In the genomic region with DNA sequence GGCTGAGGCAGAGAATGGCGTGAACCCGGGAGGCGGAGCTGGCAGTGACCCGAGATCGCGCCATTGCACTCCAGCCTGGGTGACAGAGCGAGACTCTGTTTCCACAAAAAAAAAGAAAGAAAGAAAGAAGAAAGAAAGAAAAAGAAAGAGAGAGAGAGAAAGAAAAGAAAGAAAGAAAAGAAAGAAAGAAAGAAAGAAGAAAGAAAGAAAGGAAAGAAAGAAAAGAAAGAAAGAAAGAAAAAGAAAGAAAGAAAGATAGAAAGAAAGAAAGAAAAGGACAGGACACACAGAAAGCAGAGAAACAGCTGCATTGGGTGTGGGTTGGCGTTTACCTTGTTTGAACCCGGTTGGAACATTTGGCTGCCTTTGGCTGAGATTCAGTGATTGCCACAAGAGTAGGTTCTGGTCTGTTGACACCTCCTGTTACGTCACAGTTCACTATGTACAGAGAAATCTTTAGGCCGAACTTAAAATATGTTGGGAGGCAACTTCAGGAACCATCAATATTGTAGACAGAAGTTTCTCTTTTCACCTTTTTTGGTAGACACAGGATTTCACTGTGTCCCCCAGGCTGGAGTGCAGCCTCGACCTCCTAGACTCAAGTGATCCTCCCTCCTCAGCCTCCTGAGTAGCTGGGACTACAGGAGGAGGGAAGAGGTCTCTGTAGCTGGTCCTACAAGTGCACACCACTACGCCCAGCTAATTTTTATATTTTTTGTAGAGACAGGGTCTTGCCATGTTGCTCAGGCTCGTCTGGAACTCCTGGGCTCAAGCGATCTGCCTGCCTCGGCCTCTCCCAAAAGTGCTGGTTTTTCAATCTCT, we compare ENCODE assay signal across 15 cellular contexts. TPM values are rescaled to one million over a fixed set of nuclear protein-coding genes. Genes with fewer than 3 reads are reported as not detected.
DNase-seq lines count a peak whose midpoint lies in the region; ATAC-seq, FAIRE-seq and TF ChIP-seq lines count a peak whose summit lies in the region.
"Had no signal": no experiment of that assay in that cellular context is flagged by ENCODE, and none has a peak within 500 bp of the region (broad histone marks: within the 10 kb centered on the region; RNA-seq: fewer than 3 reads in every experiment).

No MANE protein-coding gene starts in this region.

- peak; percentile 12; the same call in 2 of the 3 replicates for ATAC-seq in HepG2
- ATAC-seq in SK-N-SH treated with all-trans-retinoic acid at 6 μM for 48 hours, result no peak

- H3K27me3 ChIP-seq in HepG2 (ENCODE audit: control insufficient read depth in 1 of 2, insufficient read depth in 2 of 2, low read length in 2 of 2), result no peaks in the 10 kb centered on the region
- no peaks in the 10 kb centered on the region for H3K27me3 ChIP-seq in small intestine (ENCODE audit: control insufficient read depth in 2 of 2, insufficient read depth in 2 of 2, low read length in 2 of 2)
- H3K27me3 ChIP-seq: brain microvascular endothelial cell had no signal

- no peaks in the 10 kb centered on the region for H3K4me1 Mint-ChIP-seq in T-helper 2 cell treated with Interferon-gamma antibody and Interleukin-4, amounts not matched to agents 5 μg/mL and 100 μg/mL, for 36 hours (ENCODE audit: low read depth)
- peaks cover 16% of the 10 kb centered on the region for H3K4me1 Mint-ChIP-seq in type B pancreatic cell (ENCODE audit: unreplicated experiment)

- no peaks in the 10 kb centered on the region for H3K9me3 ChIP-seq in HepG2 (ENCODE audit: low read length)
- H3K9me3 ChIP-seq in small intestine (ENCODE audit: control insufficient read depth, low read depth), result no peaks in the 10 kb centered on the region

- H3K36me3 ChIP-seq in HepG2 (replicated peaks in 1 of 2; ENCODE audit: control insufficient read depth in 1 of 2, insufficient read depth in 2 of 2, low read length in 2 of 2), result no peaks in the 10 kb centered on the region
- H3K36me3 ChIP-seq in small intestine (ENCODE audit: control insufficient read depth in 2 of 2, insufficient read depth in 2 of 2, low read length in 2 of 2), result no peaks in the 10 kb centered on the region
- H3K36me3 ChIP-seq: brain microvascular endothelial cell had no signal

- no peaks in the 10 kb centered on the region for H3K36me3 Mint-ChIP-seq in T-helper 2 cell treated with Interferon-gamma antibody and Interleukin-4, amounts not matched to agents 5 μg/mL and 100 μg/mL, for 36 hours (ENCODE audit: low read depth)
- no peaks in the 10 kb centered on the region for H3K36me3 Mint-ChIP-seq in type B pancreatic cell

- peak overlapping the region; percentile 32; the same call in 1 of the 2 replicates for H3K4me2 ChIP-seq in HepG2 (ENCODE audit: low read depth, low read length)

- BruUV-seq in HepG2 (replicated peaks; lab: Mats Ljungman, UMichigan), result no TSS peak

- H4K20me1 ChIP-seq in HepG2 (ENCODE audit: insufficient read depth, low read length), result no peaks in the 10 kb centered on the region

- H3K4me3 Mint-ChIP-seq in T-helper 2 cell treated with Interferon-gamma antibody and Interleukin-4, amounts not matched to agents 5 μg/mL and 100 μg/mL, for 36 hours, result no peak overlapping the region
- H3K4me3 Mint-ChIP-seq in type B pancreatic cell, result no peak overlapping the region
- H3K4me3 Mint-ChIP-seq: CD4-positive, alpha-beta T cell; nephron progenitor cell had no signal

- TF ChIP-seq EP300 in HepG2 (IDR thresholded peaks at IDR 0.05; ENCODE audit: low read depth in 2 of 2, low read length in 2 of 2), result peak in 1 of 2 experiments; percentile 35; a peak in 1 of 4 replicates
- no peak for TF ChIP-seq EP300 in HepG2 (CRISPR knock-in tag; IDR thresholded peaks at IDR 0.05; ENCODE audit: borderline replicate concordance)

- CTCF ChIA-PET in HepG2 (lab: Yijun Ruan, JAX; ENCODE audit: low intra/inter-chr PET ratio, low total read pairs), result no interaction called here

- TF ChIP-seq RAD21 in HepG2 (CRISPR knock-in tag; IDR thresholded peaks at IDR 0.05), result no peak

- no peak for TF ChIP-seq CTCF in cardiac fibroblast (IDR thresholded peaks at IDR 0.05; ENCODE audit: low read depth, low read length)
- TF ChIP-seq CTCF in HepG2 (CRISPR knock-in tag; IDR thresholded peaks at IDR 0.05), result no peak
- no peak for TF ChIP-seq CTCF in type B pancreatic cell (conservative IDR thresholded peaks at IDR 0.05)

- no peak for TF ChIP-seq POLR2A in HepG2 (IDR thresholded peaks at IDR 0.05; ENCODE audit: insufficient read depth in 1 of 2, low read depth in 2 of 2, low read length in 2 of 2)

- H3K27ac ChIP-seq in HepG2 (ENCODE audit: extremely low read length, insufficient read depth, low read length) (peak overlapping the region; percentile 57), small intestine (ENCODE audit: low read depth in 1 of 2, low read length in 1 of 2) (no peak overlapping the region)
- H3K27ac ChIP-seq: brain microvascular endothelial cell had no signal

- no peak overlapping the region for H2AFZ ChIP-seq in HepG2 (ENCODE audit: low read length)

- WGBS in HepG2 (ENCODE audit: low lambda C conversion rate), result 56% methylated on average over 16 of the region's 16 CpGs
- WGBS in small intestine, 3 donors, result 77 to 84% (median 80%) methylated on average over 16 of the region's 16 CpGs

- FAIRE-seq in HepG2 (lab: Jason Lieb, UNC) (peak; percentile 63), small intestine (lab: Jason Lieb, UNC) (no peak)

- peak; percentile 2 for DNase-seq in T-helper 2 cell treated with Interferon-gamma antibody and Interleukin-4, amounts not matched to agents 5 μg/mL and 100 μg/mL, for 36 hours (ENCODE audit: low spot score)
- DNase-seq in T-helper 2 cell, result no peak
- peak; percentile 48 to 67 for DNase-seq in cardiac fibroblast (ENCODE audit: low read depth in 2 of 2)
- peak; percentile 71 for DNase-seq in HepG2 (ENCODE audit: low spot score)
- no peak for DNase-seq in type B pancreatic cell (ENCODE audit: extremely low spot score, unreplicated experiment)
- DNase-seq in small intestine, result no peak
- no peak for DNase-seq in epidermal melanocyte (ENCODE audit: insufficient read length, low spot score)
- DNase-seq: 8988T; activated CD8-positive, alpha-beta memory T cell treated with anti-CD3 and anti-CD28 coated beads, Interleukin-2, amount 50 U/mL, for 4 hours; activated naive CD4-positive, alpha-beta T cell treated with anti-CD3 and anti-CD28 coated beads, Interleukin-2, amount 50 U/mL, for 16 hours; brain microvascular endothelial cell; CD4-positive, alpha-beta T cell; foreskin melanocyte; nephron progenitor cell had no signal

- H3K9me3 Mint-ChIP-seq in T-helper 2 cell treated with Interferon-gamma antibody and Interleukin-4, amounts not matched to agents 5 μg/mL and 100 μg/mL, for 36 hours, result no peaks in the 10 kb centered on the region
- H3K9me3 Mint-ChIP-seq in type B pancreatic cell, result no peaks in the 10 kb centered on the region
- H3K9me3 Mint-ChIP-seq: CD4-positive, alpha-beta T cell; nephron progenitor cell had no signal

- no peaks in the 10 kb centered on the region for H3K27me3 Mint-ChIP-seq in T-helper 2 cell treated with Interferon-gamma antibody and Interleukin-4, amounts not matched to agents 5 μg/mL and 100 μg/mL, for 36 hours (ENCODE audit: low read depth)
- H3K27me3 Mint-ChIP-seq in type B pancreatic cell, result no peaks in the 10 kb centered on the region
- H3K27me3 Mint-ChIP-seq: CD4-positive, alpha-beta T cell had no signal

- in situ Hi-C loops in HepG2 (cut with HindIII; ENCODE audit: extremely low pct_ligation_motif_present, low pct_unique_long_range_greater_than_20kb), result no loop called here

- H3K9ac ChIP-seq in HepG2 (ENCODE audit: insufficient read depth, low read depth, low read length), result no peak overlapping the region

- peaks cover 52% of the 10 kb centered on the region for H3K4me1 ChIP-seq in HepG2 (ENCODE audit: insufficient read depth, low read length)
- no peaks in the 10 kb centered on the region for H3K4me1 ChIP-seq in small intestine (ENCODE audit: control insufficient read depth in 2 of 2, insufficient read depth in 1 of 2, low read depth in 1 of 2, low read length in 1 of 2)

- intact Hi-C loops in HepG2 (cut with micrococcal nuclease; ENCODE audit: unreplicated experiment), result no loop called here

- H3K79me2 ChIP-seq in HepG2 (ENCODE audit: insufficient read depth, low read length), result no peaks in the 10 kb centered on the region

- no peak overlapping the region for H3K27ac Mint-ChIP-seq in T-helper 2 cell treated with Interferon-gamma antibody and Interleukin-4, amounts not matched to agents 5 μg/mL and 100 μg/mL, for 36 hours
- peak overlapping the region; percentile 37 for H3K27ac Mint-ChIP-seq in type B pancreatic cell
- H3K27ac Mint-ChIP-seq: CD4-positive, alpha-beta T cell; nephron progenitor cell had no signal

- POLR2A ChIA-PET in HepG2 (lab: Yijun Ruan, JAX), result no interaction called here

- H3K4me3 ChIP-seq in cardiac fibroblast (replicated peaks in 1 of 2; ENCODE audit: low read depth in 2 of 2, low read length in 2 of 2), result no peak overlapping the region
- no peak overlapping the region for H3K4me3 ChIP-seq in HepG2 (replicated peaks in 1 of 3; ENCODE audit: insufficient read depth in 1 of 3, low read depth in 2 of 3, low read length in 3 of 3)
- H3K4me3 ChIP-seq in small intestine (ENCODE audit: low read depth in 1 of 2, low read length in 2 of 2), result no peak overlapping the region

RNA-seq across cellular contexts. Expression of gene PLCXD1, which starts 16.3 kb away (rescaled TPM):
- total RNA-seq in HepG2 (2016; rRNA removed; fragmentation: Illumina TruSeq; extraction: Trizol) (87.7 and 111 TPM in 2 replicates), type B pancreatic cell (ENCODE audit: low replicate concordance) (47.5 and 54.8 TPM in 2 replicates)
- 14.7 and 15.6 TPM in 2 replicates for total RNA-seq in HepG2 (2016; cell fraction: cytosol; rRNA removed; fragmentation: Illumina TruSeq; extraction: Trizol; ENCODE audit: low read depth)
- total RNA-seq in HepG2 (2016; cell fraction: insoluble cytoplasmic fraction; rRNA removed; fragmentation: Illumina TruSeq; extraction: Trizol), result 93.5 and 100 TPM in 2 replicates
- 44.6 and 46.3 TPM in 2 replicates for total RNA-seq in HepG2 (2016; cell fraction: membrane; rRNA removed; fragmentation: Illumina TruSeq; extraction: Trizol)
- 61.7 and 72.3 TPM in 2 replicates for total RNA-seq in HepG2 (2016; cell fraction: nucleus; rRNA removed; fragmentation: Illumina TruSeq; extraction: Trizol)
- polyA plus RNA-seq in HepG2 (2011; rRNA removed) (153 and 202 TPM in 2 replicates), small intestine (10 to 100 TPM in 1 of 3 donors, 1 to 10 TPM in 2; 3.8 to 20.3 (median 6.3) TPM)
- 97.5 and 98.8 TPM in 2 replicates for polyA plus RNA-seq in HepG2 (2011; cell fraction: cytosol; rRNA removed)
- 373 and 416 TPM in 2 replicates for polyA plus RNA-seq in HepG2 (2011; cell fraction: nucleus; rRNA removed)
- 118 and 196 TPM in 2 replicates for polyA plus RNA-seq in HepG2 (2012)
- 10.9 TPM in 2 replicates for polyA plus RNA-seq in HepG2 (2016; cell fraction: cytosol; fragmentation: Illumina TruSeq; extraction: Trizol; ENCODE audit: low read depth)
- polyA plus RNA-seq in HepG2 (2016; cell fraction: insoluble cytoplasmic fraction; fragmentation: Illumina TruSeq; extraction: Trizol; ENCODE audit: low read depth), result 71.2 and 91.8 TPM in 2 replicates
- polyA plus RNA-seq in HepG2 (2016; cell fraction: membrane; fragmentation: Illumina TruSeq; extraction: Trizol; ENCODE audit: low read depth), result 29.2 and 29.4 TPM in 2 replicates
- polyA plus RNA-seq in HepG2 (2016; cell fraction: nucleus; fragmentation: Illumina TruSeq; extraction: Trizol; ENCODE audit: insufficient read depth, low read depth), result 178 and 219 TPM in 2 replicates
- 70.5 and 467 TPM in 2 replicates for polyA minus RNA-seq in HepG2 (2011; rRNA and poly(A)+ RNA removed; ENCODE audit: low replicate concordance)
- polyA minus RNA-seq in HepG2 (2011; cell fraction: cytosol; rRNA and poly(A)+ RNA removed), result 116 and 195 TPM in 2 replicates
- polyA minus RNA-seq in HepG2 (2011; cell fraction: nucleus; rRNA and poly(A)+ RNA removed), result 115 and 118 TPM in 2 replicates

RNA-seq across cellular contexts. Expression of gene GTPBP6, which starts 53.8 kb away (rescaled TPM):
- total RNA-seq in HepG2 (2016; rRNA removed; fragmentation: Illumina TruSeq; extraction: Trizol) (35.6 and 39.6 TPM in 2 replicates), type B pancreatic cell (ENCODE audit: low replicate concordance) (45.7 and 53.5 TPM in 2 replicates)
- total RNA-seq in HepG2 (2016; cell fraction: cytosol; rRNA removed; fragmentation: Illumina TruSeq; extraction: Trizol; ENCODE audit: low read depth), result 33.9 and 34.6 TPM in 2 replicates
- 32.3 and 41.0 TPM in 2 replicates for total RNA-seq in HepG2 (2016; cell fraction: insoluble cytoplasmic fraction; rRNA removed; fragmentation: Illumina TruSeq; extraction: Trizol)
- 50.6 and 52.4 TPM in 2 replicates for total RNA-seq in HepG2 (2016; cell fraction: membrane; rRNA removed; fragmentation: Illumina TruSeq; extraction: Trizol)
- 17.0 and 20.4 TPM in 2 replicates for total RNA-seq in HepG2 (2016; cell fraction: nucleus; rRNA removed; fragmentation: Illumina TruSeq; extraction: Trizol)
- polyA plus RNA-seq in HepG2 (2011; rRNA removed) (20.2 and 22.1 TPM in 2 replicates), small intestine (10 to 100 TPM; 34.9 to 69.7 (median 41.6) TPM)
- 18.4 and 31.3 TPM in 2 replicates for polyA plus RNA-seq in HepG2 (2011; cell fraction: cytosol; rRNA removed)
- polyA plus RNA-seq in HepG2 (2011; cell fraction: nucleus; rRNA removed), result 29.4 and 36.8 TPM in 2 replicates
- 16.6 and 18.3 TPM in 2 replicates for polyA plus RNA-seq in HepG2 (2012)
- 46.6 and 50.3 TPM in 2 replicates for polyA plus RNA-seq in HepG2 (2016; cell fraction: cytosol; fragmentation: Illumina TruSeq; extraction: Trizol; ENCODE audit: low read depth)
- polyA plus RNA-seq in HepG2 (2016; cell fraction: insoluble cytoplasmic fraction; fragmentation: Illumina TruSeq; extraction: Trizol; ENCODE audit: low read depth), result 38.1 and 42.7 TPM in 2 replicates
- polyA plus RNA-seq in HepG2 (2016; cell fraction: membrane; fragmentation: Illumina TruSeq; extraction: Trizol; ENCODE audit: low read depth), result 50.6 and 54.4 TPM in 2 replicates
- polyA plus RNA-seq in HepG2 (2016; cell fraction: nucleus; fragmentation: Illumina TruSeq; extraction: Trizol; ENCODE audit: insufficient read depth, low read depth), result 41.5 and 48.9 TPM in 2 replicates
- 14.7 and 27.7 TPM in 2 replicates for polyA minus RNA-seq in HepG2 (2011; rRNA and poly(A)+ RNA removed; ENCODE audit: low replicate concordance)
- 10.6 and 14.2 TPM in 2 replicates for polyA minus RNA-seq in HepG2 (2011; cell fraction: cytosol; rRNA and poly(A)+ RNA removed)
- polyA minus RNA-seq in HepG2 (2011; cell fraction: nucleus; rRNA and poly(A)+ RNA removed), result 4.7 and 7.2 TPM in 2 replicates

Comparison
In these comparisons a context has a peak if more than half of its experiments do, and no peak if none do; other contexts are left out.
1. DNase-seq: peak in T-helper 2 cell treated with Interferon-gamma antibody and Interleukin-4, amounts not matched to agents 5 μg/mL and 100 μg/mL, for 36 hours (single experiment), cardiac fibroblast (2 of 2) and HepG2 (single experiment); none in T-helper 2 cell (0 of 5), type B pancreatic cell (single experiment), small intestine (single experiment) and epidermal melanocyte (single experiment).